ENCODE assay signal across 14 cellular contexts in genomic region chr2:217941339-217941738, GRCh38.
DNase-seq lines count a peak whose midpoint lies in the region; ATAC-seq and TF ChIP-seq lines count a peak whose summit lies in the region.
"Had no signal": no experiment of that assay in that cellular context is flagged by ENCODE, and none has a peak within 500 bp of the region (broad histone marks: within the 10 kb centered on the region; RNA-seq: fewer than 3 reads in every experiment).

No MANE protein-coding gene starts in this region.

- TF ChIP-seq CTCF in HFFc6 (IDR thresholded peaks at IDR 0.05): no peak
- TF ChIP-seq CTCF in lung (IDR thresholded peaks at IDR 0.05; ENCODE audit: control extremely low read depth, extremely low read depth): no peak

- in situ Hi-C loops in ACHN (cut with HindIII; ENCODE audit: low pct_ligation_motif_present, low pct_unique_long_range_greater_than_20kb, low sequenced_read_pairs): no loop called here

- H3K4me1 ChIP-seq in endocrine pancreas (ENCODE audit: control insufficient read depth, insufficient read depth, low read length): no peaks in the 10 kb centered on the region
- peaks cover 12 to 40% of the 10 kb centered on the region in 2 donors for H3K4me1 ChIP-seq in lung (ENCODE audit: control insufficient read depth in 2 of 2, insufficient read depth in 2 of 2, low read length in 2 of 2)
- H3K4me1 ChIP-seq in stomach smooth muscle (ENCODE audit: control insufficient read depth, insufficient read depth, low read length): peaks cover 95% of the 10 kb centered on the region

- H3K27me3 ChIP-seq in endocrine pancreas (ENCODE audit: control insufficient read depth, insufficient read depth, low read length) (no peaks in the 10 kb centered on the region), lung (ENCODE audit: control insufficient read depth, insufficient read depth) (no peaks in the 10 kb centered on the region), stomach smooth muscle (ENCODE audit: control insufficient read depth in 1 of 2, insufficient read depth in 2 of 2, low read length in 2 of 2) (no peaks in the 10 kb centered on the region)
- H3K27me3 ChIP-seq: SJSA1 had no signal

- H3K9me3 Mint-ChIP-seq in HFFc6: no peaks in the 10 kb centered on the region

- no peak for DNase-seq in HFFc6
- DNase-seq in lung (ENCODE audit: low spot score): no peak
- DNase-seq in ACHN: no peak
- no peak for DNase-seq in H4 (ENCODE audit: low spot score)
- DNase-seq: GF-D8, mammary epithelial cell, MV-4-11, NCI-H774 had no signal

- no peaks in the 10 kb centered on the region for H3K9me3 ChIP-seq in endocrine pancreas (ENCODE audit: control insufficient read depth, low read length)
- no peaks in the 10 kb centered on the region for H3K9me3 ChIP-seq in lung (ENCODE audit: control insufficient read depth in 2 of 2, insufficient read depth in 1 of 2, low read length in 1 of 2)
- no peaks in the 10 kb centered on the region for H3K9me3 ChIP-seq in stomach smooth muscle (ENCODE audit: control insufficient read depth in 2 of 2, low read length in 2 of 2)
- H3K9me3 ChIP-seq: SJSA1 had no signal

- peaks cover 2% of the 10 kb centered on the region; the same call in 1 of the 2 replicates for H3K27me3 Mint-ChIP-seq in HFFc6 (ENCODE audit: insufficient read depth)

- no peak overlapping the region for H3K9ac ChIP-seq in endocrine pancreas (ENCODE audit: control insufficient read depth, insufficient read depth, low read length)
- peak overlapping the region; percentile 95 to 98 for H3K9ac ChIP-seq in stomach smooth muscle (ENCODE audit: low read length in 2 of 2)

- H3K4me1 Mint-ChIP-seq in HFFc6 (ENCODE audit: low read depth): peaks cover 77% of the 10 kb centered on the region

- H3K4me3 ChIP-seq in endocrine pancreas (ENCODE audit: control insufficient read depth, insufficient read depth, low read length) (peak overlapping the region; percentile 15), lung (peak overlapping the region; percentile 63), stomach smooth muscle (ENCODE audit: low read length in 2 of 2) (peak overlapping the region; percentile 98 to 99)
- H3K4me3 ChIP-seq: SJSA1 had no signal

- peaks cover 10% of the 10 kb centered on the region for H3K36me3 Mint-ChIP-seq in HFFc6 (ENCODE audit: low read depth)

- no peaks in the 10 kb centered on the region for H3K36me3 ChIP-seq in endocrine pancreas (ENCODE audit: control insufficient read depth, insufficient read depth, low read length)
- peaks cover 0 to 5% of the 10 kb centered on the region in 2 donors for H3K36me3 ChIP-seq in lung (ENCODE audit: control insufficient read depth in 2 of 2, insufficient read depth in 2 of 2, low read length in 2 of 2)
- H3K36me3 ChIP-seq in stomach smooth muscle (ENCODE audit: control insufficient read depth in 2 of 2, insufficient read depth in 2 of 2, low read length in 2 of 2): peaks cover 3 to 5% of the 10 kb centered on the region in 2 donors
- H3K36me3 ChIP-seq: SJSA1 had no signal

- ATAC-seq in lung (ENCODE audit: insufficient read depth, low FRiP score) (no peak), GM19023 (IDR thresholded peaks at IDR 0.05; ENCODE audit: unreplicated experiment) (no peak), GM18870 (IDR thresholded peaks at IDR 0.05; ENCODE audit: unreplicated experiment) (no peak)
- ATAC-seq: activated CD4-positive, CD25-positive, alpha-beta regulatory T cell treated with anti-CD3 and anti-CD28 coated beads, Interleukin-2, amount 50 U/mL, for 24 hours had no signal

- WGBS in lung, 2 donors: 13 to 26% methylated on average over 9 to 11 of the region's 11 CpGs

- peak overlapping the region; percentile 89 to 95 for H3K27ac ChIP-seq in lung (ENCODE audit: low read depth in 1 of 2, low read length in 1 of 2)
- H3K27ac ChIP-seq in stomach smooth muscle (ENCODE audit: low read length): peak overlapping the region; percentile 99
- H3K27ac ChIP-seq: SJSA1 had no signal

- peak overlapping the region; percentile 58 for H3K27ac Mint-ChIP-seq in HFFc6

- peak overlapping the region; percentile 91 for H3K4me3 Mint-ChIP-seq in HFFc6

Comparison
In these comparisons a context has a peak if more than half of its experiments do, and no peak if none do; other contexts are left out.
1. H3K4me3 ChIP-seq: peak in every context shown above with its lines; median percentile 98 in stomach smooth muscle; 63 in lung; 15 in endocrine pancreas.